ENCODE assay signal across 8 cellular contexts in genomic region chr1:31297273-31298247, GRCh38. TPM values are rescaled to one million over a fixed set of nuclear protein-coding genes. Genes with fewer than 3 reads are reported as not detected.
DNase-seq lines count a peak whose midpoint lies in the region; ATAC-seq and TF ChIP-seq lines count a peak whose summit lies in the region.

No MANE protein-coding gene starts in this region.

- H3K4me1 ChIP-seq in CD8-positive, alpha-beta T cell (ENCODE audit: insufficient read depth, low read length) = peaks cover 31% of the 10 kb centered on the region
- peaks cover 8% of the 10 kb centered on the region for H3K4me1 ChIP-seq in iPS-15b (ENCODE audit: control insufficient read depth, insufficient read depth, low read length)

- TF ChIP-seq CTCF in CD8-positive, alpha-beta T cell (IDR thresholded peaks at IDR 0.05) = no peak
- no peak for TF ChIP-seq CTCF in VCaP (conservative IDR thresholded peaks at IDR 0.05)

- H3K4me1 Mint-ChIP-seq in CD8-positive, alpha-beta T cell (ENCODE audit: low read depth) = peaks cover 35% of the 10 kb centered on the region
- H3K4me1 Mint-ChIP-seq in activated T-helper 1 cell treated with anti-CD3 and anti-CD28 coated beads, Interleukin-12 subunit alpha, Interleukin-12 subunit beta, Interleukin-2, Interleukin-4 antibody, amounts not matched to agents 30 ng/mL and 10 ng/mL and 1 ng/mL, durations not matched to agents 14 hours and 24 hours and 36 hours (ENCODE audit: low read depth) = peaks cover 27% of the 10 kb centered on the region

- H3K27ac ChIP-seq in CD8-positive, alpha-beta T cell (ENCODE audit: low read depth, low read length) = peak overlapping the region; percentile 90
- H3K27ac ChIP-seq in VCaP = peak overlapping the region; percentile 85
- peak overlapping the region; percentile 33 for H3K27ac ChIP-seq in substantia nigra (ENCODE audit: low read depth, low read length, poor library complexity, severe bottlenecking)

- H3K9me3 Mint-ChIP-seq in CD8-positive, alpha-beta T cell = no peaks in the 10 kb centered on the region
- H3K9me3 Mint-ChIP-seq in activated T-helper 1 cell treated with anti-CD3 and anti-CD28 coated beads, Interleukin-12 subunit alpha, Interleukin-12 subunit beta, Interleukin-2, Interleukin-4 antibody, amounts not matched to agents 30 ng/mL and 10 ng/mL and 1 ng/mL, durations not matched to agents 14 hours and 24 hours and 36 hours = no peaks in the 10 kb centered on the region

- H3K36me3 ChIP-seq in CD8-positive, alpha-beta T cell (ENCODE audit: insufficient read depth, low read length) = peaks cover 10% of the 10 kb centered on the region
- peaks cover 7% of the 10 kb centered on the region for H3K36me3 ChIP-seq in iPS-15b (ENCODE audit: control insufficient read depth, insufficient read depth, low read length)

- H3K4me3 ChIP-seq in CD8-positive, alpha-beta T cell (ENCODE audit: low read depth, low read length) = peak overlapping the region; percentile 67
- H3K4me3 ChIP-seq in iPS-15b (ENCODE audit: low read depth, low read length) = peak overlapping the region; percentile 89

- H3K9ac ChIP-seq in iPS-15b (ENCODE audit: low read depth, low read length) = peak overlapping the region; percentile 89

- CTCF ChIA-PET in CD8-positive, alpha-beta T cell (lab: Charles Lee) = interaction anchor here (0.9 to 1.8 kb wide), 3 partner anchors 15 to 97 kb away, joined by 3 to 6 read pairs (median 4); no protein-coding TSS in a partner anchor
- CTCF ChIA-PET in HEK293T (lab: Yijun Ruan, JAX) = interaction anchor here (0.9 to 1.1 kb wide), 2 partner anchors 76 to 97 kb away, joined by 3 read pairs; partner anchors contain the start of gene FABP3

- POLR2A ChIA-PET in CD8-positive, alpha-beta T cell (lab: Charles Lee) = interaction anchor here (0.7 to 1.3 kb wide), 6 partner anchors 9 to 579 kb away, joined by 3 to 7 read pairs (median 4); no protein-coding TSS in a partner anchor
- POLR2A ChIA-PET in HEK293T (lab: Yijun Ruan, JAX) = interaction anchor here (0.7 to 1.6 kb wide), 31 partner anchors 9 to 275 kb away, joined by 3 to 20 read pairs (median 4); partner anchors contain the start of gene FABP3

- H3K27me3 ChIP-seq in CD8-positive, alpha-beta T cell (ENCODE audit: insufficient read depth, low read length) = no peaks in the 10 kb centered on the region
- H3K27me3 ChIP-seq in iPS-15b (ENCODE audit: control insufficient read depth, insufficient read depth, low read length) = no peaks in the 10 kb centered on the region

- no peak overlapping the region for H3K27ac Mint-ChIP-seq in CD8-positive, alpha-beta T cell
- H3K27ac Mint-ChIP-seq in activated T-helper 1 cell treated with anti-CD3 and anti-CD28 coated beads, Interleukin-12 subunit alpha, Interleukin-12 subunit beta, Interleukin-2, Interleukin-4 antibody, amounts not matched to agents 30 ng/mL and 10 ng/mL and 1 ng/mL, durations not matched to agents 14 hours and 24 hours and 36 hours = no peak overlapping the region

- no peak overlapping the region for H3K4me3 Mint-ChIP-seq in CD8-positive, alpha-beta T cell
- H3K4me3 Mint-ChIP-seq in activated T-helper 1 cell treated with anti-CD3 and anti-CD28 coated beads, Interleukin-12 subunit alpha, Interleukin-12 subunit beta, Interleukin-2, Interleukin-4 antibody, amounts not matched to agents 30 ng/mL and 10 ng/mL and 1 ng/mL, durations not matched to agents 14 hours and 24 hours and 36 hours = no peak overlapping the region

- no peaks in the 10 kb centered on the region for H3K9me3 ChIP-seq in CD8-positive, alpha-beta T cell (ENCODE audit: low read length)
- no peaks in the 10 kb centered on the region for H3K9me3 ChIP-seq in iPS-15b (ENCODE audit: control insufficient read depth, insufficient read depth, low read length)

- H3K27me3 Mint-ChIP-seq in CD8-positive, alpha-beta T cell (ENCODE audit: low read depth) = no peaks in the 10 kb centered on the region
- no peaks in the 10 kb centered on the region for H3K27me3 Mint-ChIP-seq in activated T-helper 1 cell treated with anti-CD3 and anti-CD28 coated beads, Interleukin-12 subunit alpha, Interleukin-12 subunit beta, Interleukin-2, Interleukin-4 antibody, amounts not matched to agents 30 ng/mL and 10 ng/mL and 1 ng/mL, durations not matched to agents 14 hours and 24 hours and 36 hours (ENCODE audit: insufficient read depth)

- H3K36me3 Mint-ChIP-seq in CD8-positive, alpha-beta T cell = peaks cover 32% of the 10 kb centered on the region
- H3K36me3 Mint-ChIP-seq in activated T-helper 1 cell treated with anti-CD3 and anti-CD28 coated beads, Interleukin-12 subunit alpha, Interleukin-12 subunit beta, Interleukin-2, Interleukin-4 antibody, amounts not matched to agents 30 ng/mL and 10 ng/mL and 1 ng/mL, durations not matched to agents 14 hours and 24 hours and 36 hours (ENCODE audit: low read depth) = peaks cover 23% of the 10 kb centered on the region

- intact Hi-C loops in CD8-positive, alpha-beta T cell (cut with DNase I, micrococcal nuclease) = loop anchor here (1.0 to 10.0 kb wide), 7 partner anchors 233 to 1520 kb away; partner anchors contain the start of genes PEF1 (in 1 of the 2), PUM1 (in 1 of the 2), RBBP4 (in 1 of the 2) and S100PBP (in 1 of the 2)
- intact Hi-C loops in activated T-helper 1 cell treated with anti-CD3 and anti-CD28 coated beads, Interleukin-12 subunit alpha, Interleukin-12 subunit beta, Interleukin-2, Interleukin-4 antibody, amounts not matched to agents 30 ng/mL and 10 ng/mL and 1 ng/mL, durations not matched to agents 14 hours and 24 hours and 36 hours (cut with micrococcal nuclease) = loop anchor here (2.0 to 10.0 kb wide), 10 partner anchors 37 to 1887 kb away; partner anchors contain the start of genes LAPTM5, PUM1, RBBP4 and TRIM62

- no peak for DNase-seq in CD8-positive, alpha-beta T cell
- DNase-seq in HEK293T (ENCODE audit: extremely low spot score) (peak; percentile 19), substantia nigra (lab: John Stamatoyannopoulos, UW) (peak in 2 of 49 donors; percentile 20 to 52), COR-L47 (lab: John Stamatoyannopoulos, UW) (no peak)
- DNase-seq in activated T-helper 1 cell treated with anti-CD3 and anti-CD28 coated beads, Interleukin-12 subunit alpha, Interleukin-12 subunit beta, Interleukin-2, Interleukin-4 antibody, amounts not matched to agents 30 ng/mL and 10 ng/mL and 1 ng/mL, durations not matched to agents 14 hours and 24 hours and 36 hours (ENCODE audit: low spot score) = no peak

- ATAC-seq in CD8-positive, alpha-beta T cell = no peak
- ATAC-seq in HG03342 (IDR thresholded peaks at IDR 0.05; ENCODE audit: unreplicated experiment) = no peak

TF ChIP-seq in HEK293T, 16 proteins besides CTCF, POLR2A, EP300 and RAD21:
- TF ChIP-seq LEF1 (IDR thresholded peaks at IDR 0.05; ENCODE audit: borderline replicate concordance) = no peak
- TF ChIP-seq ARNT (IDR thresholded peaks at IDR 0.05) = no peak
- TF ChIP-seq BHLHE40 (IDR thresholded peaks at IDR 0.05; ENCODE audit: borderline replicate concordance) = no peak
- no peak for TF ChIP-seq PKNOX1 (IDR thresholded peaks at IDR 0.05)
- TF ChIP-seq SUZ12 (IDR thresholded peaks at IDR 0.05) = no peak
- no peak for TF ChIP-seq FOXA1 (IDR thresholded peaks at IDR 0.05)
- TF ChIP-seq NFRKB (IDR thresholded peaks at IDR 0.05) = no peak
- no peak for TF ChIP-seq FOXK2 (IDR thresholded peaks at IDR 0.05)
- no peak for TF ChIP-seq FOXM1 (IDR thresholded peaks at IDR 0.05; ENCODE audit: borderline replicate concordance)

RNA-seq across cellular contexts. Expression of gene ZCCHC17, which starts 0.7 kb away (rescaled TPM):
- 1 to 10 TPM; 7.2 to 8.0 TPM for total RNA-seq in CD8-positive, alpha-beta T cell
- total RNA-seq in activated T-helper 1 cell treated with anti-CD3 and anti-CD28 coated beads, Interleukin-12 subunit alpha, Interleukin-12 subunit beta, Interleukin-2, Interleukin-4 antibody, amounts not matched to agents 30 ng/mL and 10 ng/mL and 1 ng/mL, durations not matched to agents 14 hours and 24 hours and 36 hours = 24.1 and 24.7 TPM in 2 replicates

RNA-seq across cellular contexts. Expression of gene SNRNP40, which starts 1.0 kb away (rescaled TPM):
- 10 to 100 TPM; 78.3 to 81.9 TPM for total RNA-seq in CD8-positive, alpha-beta T cell
- 118 and 119 TPM in 2 replicates for total RNA-seq in activated T-helper 1 cell treated with anti-CD3 and anti-CD28 coated beads, Interleukin-12 subunit alpha, Interleukin-12 subunit beta, Interleukin-2, Interleukin-4 antibody, amounts not matched to agents 30 ng/mL and 10 ng/mL and 1 ng/mL, durations not matched to agents 14 hours and 24 hours and 36 hours

RNA-seq across cellular contexts. Expression of gene NKAIN1, which starts 57.9 kb away (rescaled TPM):
- not detected for total RNA-seq in CD8-positive, alpha-beta T cell
- total RNA-seq in activated T-helper 1 cell treated with anti-CD3 and anti-CD28 coated beads, Interleukin-12 subunit alpha, Interleukin-12 subunit beta, Interleukin-2, Interleukin-4 antibody, amounts not matched to agents 30 ng/mL and 10 ng/mL and 1 ng/mL, durations not matched to agents 14 hours and 24 hours and 36 hours = not detected in 2 replicates

Comparison
In these comparisons a context has a peak if more than half of its experiments do, and no peak if none do; other contexts are left out.
1. H3K27ac ChIP-seq: peak in every context shown above with its lines; median percentile 90 in CD8-positive, alpha-beta T cell; 85 in VCaP; 33 in substantia nigra.